In the genomic region with DNA sequence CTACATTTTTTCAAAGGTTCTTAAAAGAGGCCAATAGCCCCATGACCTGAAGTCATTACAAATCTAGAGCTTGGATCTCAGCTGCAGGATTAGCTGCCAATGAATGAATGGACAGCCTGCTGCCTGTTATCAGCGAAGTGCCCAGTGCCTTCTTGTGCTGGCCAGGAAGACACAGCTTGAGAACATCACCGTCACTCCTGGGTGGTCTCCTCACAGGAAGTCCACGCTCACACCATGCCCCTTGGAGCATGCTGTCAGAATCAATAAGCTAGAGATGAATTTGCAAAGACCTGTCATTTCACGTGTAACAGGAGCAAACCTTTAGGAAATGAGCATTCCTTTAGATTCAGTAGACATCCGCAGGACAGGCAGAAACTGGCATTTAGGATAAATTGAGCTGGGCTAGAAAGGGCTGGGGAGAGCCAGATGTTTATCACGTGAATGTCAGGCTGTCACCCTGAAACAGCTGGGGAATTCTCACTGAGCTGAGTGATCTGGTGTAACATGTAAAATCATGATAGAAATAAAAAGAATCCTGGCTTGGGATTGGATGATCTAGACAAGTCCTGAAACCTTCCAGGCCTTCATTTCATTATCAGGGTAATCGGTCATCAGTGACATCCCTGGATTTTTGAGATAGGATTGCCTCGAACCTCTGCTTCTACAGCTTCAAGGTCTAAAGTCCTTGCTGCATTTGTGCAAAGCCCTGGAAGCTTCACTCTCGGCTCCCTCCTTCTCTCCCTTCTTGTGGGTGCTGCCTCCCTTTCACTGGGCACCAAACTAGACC, we compare ENCODE assay signal across 26 cellular contexts. TPM values are rescaled to one million over a fixed set of nuclear protein-coding genes. Genes with fewer than 3 reads are reported as not detected.
DNase-seq lines count a peak whose midpoint lies in the region; ATAC-seq, FAIRE-seq and TF ChIP-seq lines count a peak whose summit lies in the region.
"Had no signal": no experiment of that assay in that cellular context is flagged by ENCODE, and none has a peak within 500 bp of the region (broad histone marks: within the 10 kb centered on the region; RNA-seq: fewer than 3 reads in every experiment).

No MANE protein-coding gene starts in this region.

- H4K91ac ChIP-seq in IMR-90 (ENCODE audit: insufficient read depth, low read depth, low read length): peak overlapping the region; percentile 57; the same call in 1 of the 2 replicates

- H3K9me3 Mint-ChIP-seq in osteocyte (ENCODE audit: unreplicated experiment): no peaks in the 10 kb centered on the region

- DNase-seq in IMR-90 (no peak), bronchial epithelial cell (ENCODE audit: low read depth) (peak; percentile 6), hepatocyte (ENCODE audit: low spot score) (no peak), retina (peak; percentile 31), osteocyte (ENCODE audit: extremely low spot score, unreplicated experiment) (no peak), SK-N-SH (no peak)
- DNase-seq: AML-193; CD4-positive, alpha-beta memory T cell; COR-L47; DMS53; GM23248; H9; Karpas-422; NCI-H1092; NCI-H1436 treated with DMSO at 0.1 percent for 48 hours; NCI-H187 treated with DMSO at 0.1 percent for 48 hours; NCI-H2171 treated with DMSO at 0.1 percent for 48 hours; NCI-H345; NCI-H524; NCI-H774; Right ventricle myocardium superior had no signal

- H3K23ac ChIP-seq in IMR-90 (ENCODE audit: low read depth, low read length): peak overlapping the region; percentile 35; the same call in 1 of the 2 replicates

- no peaks in the 10 kb centered on the region for H3K27me3 Mint-ChIP-seq in osteocyte (ENCODE audit: unreplicated experiment)

- H3K9me1 ChIP-seq in IMR-90 (ENCODE audit: insufficient read depth, low read length): peaks cover 4% of the 10 kb centered on the region; the same call in 1 of the 2 replicates

- peak; percentile 11; the same call in 1 of the 2 replicates for ATAC-seq in IMR-90 (ENCODE audit: low read depth)
- ATAC-seq in SK-N-SH treated with all-trans-retinoic acid at 6 μM for 48 hours: no peak; the same call in 2 of the 3 replicates
- ATAC-seq: A549 had no signal

- no peak overlapping the region for H4K5ac ChIP-seq in IMR-90 (ENCODE audit: low read depth, low read length)

- H2BK20ac ChIP-seq in IMR-90 (ENCODE audit: low read depth, low read length): peak overlapping the region; percentile 11; the same call in 1 of the 2 replicates

- no peaks in the 10 kb centered on the region for H3K9me2 ChIP-seq in hepatocyte (replicated peaks; ENCODE audit: insufficient read depth)
- H3K9me2 ChIP-seq in SK-N-SH: no peaks in the 10 kb centered on the region

- POLR2A ChIA-PET in IMR-90 (lab: Charles Lee; ENCODE audit: unreplicated experiment): no interaction called here
- POLR2A ChIA-PET in SK-N-SH (lab: Yijun Ruan, JAX): no interaction called here

- H3K4me3 ChIP-seq in IMR-90 (ENCODE audit: insufficient read depth, low read depth, low read length): no peak overlapping the region
- no peak overlapping the region for H3K4me3 ChIP-seq in bronchial epithelial cell (ENCODE audit: low read depth, low read length)
- no peak overlapping the region for H3K4me3 ChIP-seq in hepatocyte
- H3K4me3 ChIP-seq in SK-N-SH (ENCODE audit: low read depth in 2 of 2, low read length in 1 of 2): no peak overlapping the region
- H3K4me3 ChIP-seq: A549; BLaER1 treated with 17β-estradiol and CSF1 and Interleukin-3, amounts not matched to agents 10 nM and 100 nM; GM23248; SJSA1 had no signal

- H2BK5ac ChIP-seq in IMR-90 (ENCODE audit: low read depth, low read length, poor library complexity, severe bottlenecking): no peak overlapping the region

- intact Hi-C loops in IMR-90 (cut with micrococcal nuclease): no loop called here

- no peaks in the 10 kb centered on the region for H3K36me3 Mint-ChIP-seq in osteocyte (ENCODE audit: unreplicated experiment)
- H3K36me3 Mint-ChIP-seq: CD4-positive, alpha-beta memory T cell had no signal

- H3K9ac ChIP-seq in IMR-90 (ENCODE audit: low read depth, low read length) (no peak overlapping the region), SK-N-SH (no peak overlapping the region)
- H3K9ac ChIP-seq: GM23248 had no signal

- no peaks in the 10 kb centered on the region for H3K79me1 ChIP-seq in IMR-90 (ENCODE audit: low read depth in 1 of 2, low read length in 2 of 2)

- peak overlapping the region; percentile 16; the same call in 1 of the 2 replicates for H2BK120ac ChIP-seq in IMR-90 (ENCODE audit: low read depth, low read length)

- no peak for TF ChIP-seq POLR2A in IMR-90 (IDR thresholded peaks at IDR 0.05; ENCODE audit: low read depth, low read length)

- H3K14ac ChIP-seq in IMR-90 (replicated peaks; ENCODE audit: low read depth, low read length): peak overlapping the region; percentile 77

- H3K4ac ChIP-seq in IMR-90 (ENCODE audit: low read depth, low read length): peak overlapping the region; percentile 43

- no peak overlapping the region for H2AK9ac ChIP-seq in IMR-90 (replicated peaks; ENCODE audit: low read depth, low read length, poor library complexity)

- TF ChIP-seq EP300 in SK-N-SH (IDR thresholded peaks at IDR 0.05; ENCODE audit: borderline replicate concordance in 1 of 2, low read depth in 1 of 2, low read length in 1 of 2): no peak

- TF ChIP-seq CTCF in IMR-90 (conservative IDR thresholded peaks at IDR 0.05; ENCODE audit: low read depth, low read length) (no peak), bronchial epithelial cell (IDR thresholded peaks at IDR 0.05; ENCODE audit: insufficient read depth, low read length, severe bottlenecking) (no peak), hepatocyte (IDR thresholded peaks at IDR 0.05; ENCODE audit: poor library complexity) (no peak), osteocyte (IDR thresholded peaks at IDR 0.05) (no peak), SK-N-SH (IDR thresholded peaks at IDR 0.05) (no peak)

- H2AK5ac ChIP-seq in IMR-90 (ENCODE audit: low read depth, low read length): peak overlapping the region; percentile 40

- no peak overlapping the region for H3K27ac ChIP-seq in IMR-90 (ENCODE audit: insufficient read depth, low read length)
- peak overlapping the region; percentile 24 for H3K27ac ChIP-seq in hepatocyte
- no peak overlapping the region for H3K27ac ChIP-seq in SK-N-SH (ENCODE audit: low read depth in 2 of 2, low read length in 1 of 2)
- H3K27ac ChIP-seq: A549; BLaER1 treated with 17β-estradiol and CSF1 and Interleukin-3, amounts not matched to agents 10 nM and 100 nM; GM23248; SJSA1 had no signal

- no peak overlapping the region for H3K56ac ChIP-seq in IMR-90 (ENCODE audit: extremely low read depth, insufficient read depth, low read length)

- H3K36me3 ChIP-seq in IMR-90 (ENCODE audit: control insufficient read depth, insufficient read depth, low read length): no peaks in the 10 kb centered on the region
- no peaks in the 10 kb centered on the region for H3K36me3 ChIP-seq in bronchial epithelial cell (ENCODE audit: control insufficient read depth, insufficient read depth, low read length)
- no peaks in the 10 kb centered on the region for H3K36me3 ChIP-seq in hepatocyte (replicated peaks; ENCODE audit: insufficient read depth, low read depth)
- no peaks in the 10 kb centered on the region for H3K36me3 ChIP-seq in SK-N-SH (replicated peaks in 1 of 2; ENCODE audit: control insufficient read depth in 1 of 2, insufficient read depth in 2 of 2, low read length in 1 of 2)
- H3K36me3 ChIP-seq: BLaER1 treated with 17β-estradiol and CSF1 and Interleukin-3, amounts not matched to agents 10 nM and 100 nM; SJSA1 had no signal

- H3K18ac ChIP-seq in IMR-90 (ENCODE audit: low read depth, low read length): peak overlapping the region; percentile 15; the same call in 1 of the 2 replicates

- WGBS in IMR-90 (ENCODE audit: extremely low coverage in 2 of 2, insufficient read length in 1 of 2), 2 experiments: 28% methylated on average over 5 of the region's 9 CpGs; no CpG with 5 or more reads in 1 of the 2 experiments
- WGBS in hepatocyte (ENCODE audit: low lambda C conversion rate, missing lambda C conversion rate): 29% methylated on average over 9 of the region's 9 CpGs
- 65% methylated on average over 9 of the region's 9 CpGs for WGBS in SK-N-SH (ENCODE audit: low lambda C conversion rate)

- H3K4me2 ChIP-seq in IMR-90 (ENCODE audit: low read depth, low read length): no peak overlapping the region
- H3K4me2 ChIP-seq in hepatocyte: no peak overlapping the region
- H3K4me2 ChIP-seq in SK-N-SH: no peak overlapping the region
- H3K4me2 ChIP-seq: A549; BLaER1 treated with 17β-estradiol and CSF1 and Interleukin-3, amounts not matched to agents 10 nM and 100 nM had no signal

- peaks cover 10% of the 10 kb centered on the region for H3K4me1 ChIP-seq in IMR-90 (ENCODE audit: control insufficient read depth, insufficient read depth, low read length)
- H3K4me1 ChIP-seq in hepatocyte (ENCODE audit: insufficient read depth): peaks cover 21% of the 10 kb centered on the region
- peaks cover 0 to 20% of the 10 kb centered on the region in 2 experiments; a peak in 1 of 4 replicates for H3K4me1 ChIP-seq in SK-N-SH (ENCODE audit: control insufficient read depth in 1 of 2, insufficient read depth in 2 of 2, low read depth in 1 of 2, low read length in 1 of 2)
- H3K4me1 ChIP-seq: A549 had no signal

- H2AFZ ChIP-seq in IMR-90 (replicated peaks; ENCODE audit: low read length, poor library complexity) (no peak overlapping the region), hepatocyte (no peak overlapping the region), SK-N-SH (ENCODE audit: low read depth) (no peak overlapping the region)
- H2AFZ ChIP-seq: GM23248 had no signal

- in situ Hi-C loops in IMR-90 (cut with MboI; ENCODE audit: low sequenced_read_pairs): no loop called here

- CTCF ChIA-PET in IMR-90 (lab: Yijun Ruan, JAX) (interaction anchor here (1.1 to 3.3 kb wide), 2 partner anchors 10 kb away, joined by 3 to 15 read pairs; no protein-coding TSS in a partner anchor), SK-N-SH (lab: Yijun Ruan, JAX) (interaction anchor here (1.0 to 2.1 kb wide), 5 partner anchors 9 to 724 kb away, joined by 3 to 10 read pairs (median 3); no protein-coding TSS in a partner anchor)

- H3K27me3 ChIP-seq in IMR-90 (ENCODE audit: control insufficient read depth, insufficient read depth, low read length) (no peaks in the 10 kb centered on the region), bronchial epithelial cell (ENCODE audit: control insufficient read depth, insufficient read depth, low read length) (no peaks in the 10 kb centered on the region), hepatocyte (no peaks in the 10 kb centered on the region), SK-N-SH (ENCODE audit: insufficient read depth) (no peaks in the 10 kb centered on the region)
- H3K27me3 ChIP-seq: SJSA1 had no signal

- H3F3A ChIP-seq in SK-N-SH (replicated peaks; ENCODE audit: insufficient read depth): no peaks in the 10 kb centered on the region

- H3K9me3 ChIP-seq in IMR-90 (ENCODE audit: control insufficient read depth, insufficient read depth, low read length): peaks cover 5% of the 10 kb centered on the region; the same call in 1 of the 2 replicates
- H3K9me3 ChIP-seq in hepatocyte (ENCODE audit: low read depth): no peaks in the 10 kb centered on the region
- H3K9me3 ChIP-seq in SK-N-SH: no peaks in the 10 kb centered on the region
- H3K9me3 ChIP-seq: A549, SJSA1 had no signal

- no peak overlapping the region for H3K27ac Mint-ChIP-seq in osteocyte (ENCODE audit: unreplicated experiment)
- H3K27ac Mint-ChIP-seq: H9 had no signal

- H3K4me1 Mint-ChIP-seq in osteocyte (ENCODE audit: unreplicated experiment): peaks cover 35% of the 10 kb centered on the region
- H3K4me1 Mint-ChIP-seq: CD4-positive, alpha-beta memory T cell had no signal

- peak overlapping the region; percentile 2 to 15; a peak in 2 of 4 replicates for H4K8ac ChIP-seq in IMR-90 (ENCODE audit: low read depth in 2 of 2, low read length in 2 of 2)

- no peak for FAIRE-seq in bronchial epithelial cell (lab: Jason Lieb, UNC)
- FAIRE-seq: A549, G401.6 had no signal

- peak overlapping the region; percentile 9; the same call in 1 of the 3 replicates for H2BK15ac ChIP-seq in IMR-90 (ENCODE audit: low read depth, low read length)

- no peak for TF ChIP-seq RAD21 in IMR-90 (IDR thresholded peaks at IDR 0.05; ENCODE audit: low read length)
- TF ChIP-seq RAD21 in SK-N-SH (IDR thresholded peaks at IDR 0.05; ENCODE audit: low read length): no peak

- no TSS peak for BruUV-seq in IMR-90 (replicated peaks; lab: Mats Ljungman, UMichigan)

- H3K79me2 ChIP-seq in hepatocyte: no peaks in the 10 kb centered on the region
- H3K79me2 ChIP-seq in SK-N-SH (ENCODE audit: insufficient read depth): no peaks in the 10 kb centered on the region

- dilution Hi-C loops in IMR-90 (cut with HindIII; ENCODE audit: low sequenced_read_pairs, unreplicated experiment): no loop called here

- H3K4me3 Mint-ChIP-seq in osteocyte (ENCODE audit: unreplicated experiment): no peak overlapping the region
- H3K4me3 Mint-ChIP-seq: CD4-positive, alpha-beta memory T cell; H9 had no signal

- H4K20me1 ChIP-seq in IMR-90 (ENCODE audit: insufficient read depth, low read length) (no peaks in the 10 kb centered on the region), hepatocyte (ENCODE audit: insufficient read depth, poor library complexity, severe bottlenecking) (no peaks in the 10 kb centered on the region), SK-N-SH (ENCODE audit: insufficient read depth) (no peaks in the 10 kb centered on the region)
- H4K20me1 ChIP-seq: BLaER1 treated with 17β-estradiol and CSF1 and Interleukin-3, amounts not matched to agents 10 nM and 100 nM had no signal

RNA-seq across cellular contexts. Expression of a gene that starts 49.9 kb away (rescaled TPM):
- total RNA-seq in IMR-90 (2012; rRNA removed) (0.28 and 0.36 TPM in 2 replicates), bronchial epithelial cell (0.53 TPM in 1 of 2 replicates, not detected in the other), hepatocyte (0.03 TPM in 1 of 2 replicates, not detected in the other), osteocyte (2.0 and 2.7 TPM in 2 replicates)
- polyA plus RNA-seq in IMR-90 (2012; rRNA removed) (0.27 and 0.32 TPM in 2 replicates), hepatocyte (0.28 and 0.30 TPM in 2 replicates), SK-N-SH (2012; rRNA removed) (0.03 TPM in 1 of 2 replicates, not detected in the other)
- 0.50 and 0.54 TPM in 2 replicates for polyA plus RNA-seq in IMR-90 (2012; cell fraction: cytosol; rRNA removed)
- polyA plus RNA-seq in IMR-90 (2012; cell fraction: nucleus; rRNA removed; ENCODE audit: low replicate concordance): 0.35 and 1.4 TPM in 2 replicates
- 0.01 and 0.03 TPM in 2 replicates for polyA plus RNA-seq in SK-N-SH (2012; cell fraction: cytosol; rRNA removed)
- not detected in 2 replicates for polyA plus RNA-seq in SK-N-SH (2012; cell fraction: nucleus; rRNA removed)
- total RNA-seq: CD4-positive, alpha-beta memory T cell; SJSA1 had no signal

Comparison
In these comparisons a context has a peak if more than half of its experiments do, and no peak if none do; other contexts are left out.
1. DNase-seq: peak in bronchial epithelial cell (single experiment) and retina (single experiment); none in IMR-90 (single experiment), hepatocyte (single experiment), osteocyte (single experiment) and SK-N-SH (single experiment).